22 cellular contexts compared by ENCODE assay signal in genomic region chr15:91168457-91168856, GRCh38.
"Had no signal": no experiment of that assay in that cellular context is flagged by ENCODE, and none has a peak within 500 bp of the region (broad histone marks: within the 10 kb centered on the region; RNA-seq: fewer than 3 reads in every experiment).

No MANE protein-coding gene starts in this region.

- H3K4me3 ChIP-seq: colonic mucosa, esophagus squamous epithelium, gastrocnemius medialis, heart right ventricle, left lung, lower lobe of right lung, mucosa of descending colon had no signal

- H3K4me1 ChIP-seq: colonic mucosa, esophagus squamous epithelium, gastrocnemius medialis, heart right ventricle, left lung, lower lobe of right lung had no signal

- H3K27me3 ChIP-seq: colonic mucosa, esophagus squamous epithelium, gastrocnemius medialis had no signal

- H3K36me3 ChIP-seq: colonic mucosa, esophagus squamous epithelium, gastrocnemius medialis, heart right ventricle, left lung, lower lobe of right lung had no signal

- H3K9me3 ChIP-seq: colonic mucosa, gastrocnemius medialis had no signal

- H3K27ac ChIP-seq: colonic mucosa, esophagus squamous epithelium, gastrocnemius medialis, heart right ventricle, left lung, lower lobe of right lung had no signal

- DNase-seq: central memory CD4-positive, alpha-beta T cell; colonic mucosa; cortex of kidney; effector CD4-positive, alpha-beta T cell; effector memory CD4-positive, alpha-beta T cell; esophagus squamous epithelium; foreskin fibroblast; foreskin melanocyte; gastrocnemius medialis; glutamatergic neuron; head of caudate nucleus; heart right ventricle; hippocampal formation; islet precursor cell; kidney; kidney glomerular epithelial cell; left cardiac atrium; left lung; left ventricle myocardium superior; lower lobe of right lung; mesenchymal stem cell; mucosa of descending colon had no signal
